2 cellular contexts compared by ENCODE assay signal in genomic region chr3:142857056-142857455, GRCh38.
TF ChIP-seq lines count a peak whose summit lies in the region.

No MANE protein-coding gene starts in this region.

TF ChIP-seq in GM12878, 131 proteins besides CTCF, POLR2A, EP300 and RAD21 (continued from another document):
- TF ChIP-seq MYC (IDR thresholded peaks at IDR 0.05; ENCODE audit: insufficient read depth, insufficient read length, insufficient replicate concordance, low read length, severe bottlenecking) = no peak
- TF ChIP-seq, protein P1, sequence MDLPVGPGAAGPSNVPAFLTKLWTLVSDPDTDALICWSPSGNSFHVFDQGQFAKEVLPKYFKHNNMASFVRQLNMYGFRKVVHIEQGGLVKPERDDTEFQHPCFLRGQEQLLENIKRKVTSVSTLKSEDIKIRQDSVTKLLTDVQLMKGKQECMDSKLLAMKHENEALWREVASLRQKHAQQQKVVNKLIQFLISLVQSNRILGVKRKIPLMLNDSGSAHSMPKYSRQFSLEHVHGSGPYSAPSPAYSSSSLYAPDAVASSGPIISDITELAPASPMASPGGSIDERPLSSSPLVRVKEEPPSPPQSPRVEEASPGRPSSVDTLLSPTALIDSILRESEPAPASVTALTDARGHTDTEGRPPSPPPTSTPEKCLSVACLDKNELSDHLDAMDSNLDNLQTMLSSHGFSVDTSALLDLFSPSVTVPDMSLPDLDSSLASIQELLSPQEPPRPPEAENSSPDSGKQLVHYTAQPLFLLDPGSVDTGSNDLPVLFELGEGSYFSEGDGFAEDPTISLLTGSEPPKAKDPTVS (IDR thresholded peaks at IDR 0.05; ENCODE audit: low read depth, low read length) = no peak
- TF ChIP-seq EED (IDR thresholded peaks at IDR 0.05; ENCODE audit: low read depth) = no peak
- no peak for TF ChIP-seq BCLAF1 (IDR thresholded peaks at IDR 0.05)
- no peak for TF ChIP-seq SREBF1 (IDR thresholded peaks at IDR 0.05; ENCODE audit: low read length)
- no peak for TF ChIP-seq TAF1 (IDR thresholded peaks at IDR 0.05; ENCODE audit: borderline replicate concordance, low read depth, low read length)
- no peak for TF ChIP-seq NKRF (conservative IDR thresholded peaks at IDR 0.05)
- no peak for TF ChIP-seq IRF5 (IDR thresholded peaks at IDR 0.05; ENCODE audit: borderline replicate concordance)
- TF ChIP-seq WRNIP1 (IDR thresholded peaks at IDR 0.05; ENCODE audit: borderline replicate concordance, low read depth, low read length) = no peak
- no peak for TF ChIP-seq ZBED1 (IDR thresholded peaks at IDR 0.05; ENCODE audit: borderline replicate concordance)
- TF ChIP-seq HCFC1 (IDR thresholded peaks at IDR 0.05; ENCODE audit: low read length) = no peak
- TF ChIP-seq GATAD2B (conservative IDR thresholded peaks at IDR 0.05; ENCODE audit: low read depth) = no peak
- no peak for TF ChIP-seq NRF1 (conservative IDR thresholded peaks at IDR 0.05; ENCODE audit: low read depth, low read length)
- TF ChIP-seq, protein P2, sequence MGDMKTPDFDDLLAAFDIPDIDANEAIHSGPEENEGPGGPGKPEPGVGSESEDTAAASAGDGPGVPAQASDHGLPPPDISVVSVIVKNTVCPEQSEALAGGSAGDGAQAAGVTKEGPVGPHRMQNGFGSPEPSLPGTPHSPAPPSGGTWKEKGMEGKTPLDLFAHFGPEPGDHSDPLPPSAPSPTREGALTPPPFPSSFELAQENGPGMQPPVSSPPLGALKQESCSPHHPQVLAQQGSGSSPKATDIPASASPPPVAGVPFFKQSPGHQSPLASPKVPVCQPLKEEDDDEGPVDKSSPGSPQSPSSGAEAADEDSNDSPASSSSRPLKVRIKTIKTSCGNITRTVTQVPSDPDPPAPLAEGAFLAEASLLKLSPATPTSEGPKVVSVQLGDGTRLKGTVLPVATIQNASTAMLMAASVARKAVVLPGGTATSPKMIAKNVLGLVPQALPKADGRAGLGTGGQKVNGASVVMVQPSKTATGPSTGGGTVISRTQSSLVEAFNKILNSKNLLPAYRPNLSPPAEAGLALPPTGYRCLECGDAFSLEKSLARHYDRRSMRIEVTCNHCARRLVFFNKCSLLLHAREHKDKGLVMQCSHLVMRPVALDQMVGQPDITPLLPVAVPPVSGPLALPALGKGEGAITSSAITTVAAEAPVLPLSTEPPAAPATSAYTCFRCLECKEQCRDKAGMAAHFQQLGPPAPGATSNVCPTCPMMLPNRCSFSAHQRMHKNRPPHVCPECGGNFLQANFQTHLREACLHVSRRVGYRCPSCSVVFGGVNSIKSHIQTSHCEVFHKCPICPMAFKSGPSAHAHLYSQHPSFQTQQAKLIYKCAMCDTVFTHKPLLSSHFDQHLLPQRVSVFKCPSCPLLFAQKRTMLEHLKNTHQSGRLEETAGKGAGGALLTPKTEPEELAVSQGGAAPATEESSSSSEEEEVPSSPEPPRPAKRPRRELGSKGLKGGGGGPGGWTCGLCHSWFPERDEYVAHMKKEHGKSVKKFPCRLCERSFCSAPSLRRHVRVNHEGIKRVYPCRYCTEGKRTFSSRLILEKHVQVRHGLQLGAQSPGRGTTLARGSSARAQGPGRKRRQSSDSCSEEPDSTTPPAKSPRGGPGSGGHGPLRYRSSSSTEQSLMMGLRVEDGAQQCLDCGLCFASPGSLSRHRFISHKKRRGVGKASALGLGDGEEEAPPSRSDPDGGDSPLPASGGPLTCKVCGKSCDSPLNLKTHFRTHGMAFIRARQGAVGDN (IDR thresholded peaks at IDR 0.05) = no peak
- no peak for TF ChIP-seq RCOR1 (conservative IDR thresholded peaks at IDR 0.05; ENCODE audit: low read depth, low read length)
TF ChIP-seq in GM12878: peak in this region for 0.

TF ChIP-seq in liver, 16 proteins besides CTCF, POLR2A, EP300 and RAD21 (continued from another document):
- peak; percentile 62 for TF ChIP-seq MAX (IDR thresholded peaks at IDR 0.05)
- TF ChIP-seq SP1 (IDR thresholded peaks at IDR 0.05) = peak; percentile 40
- peak; percentile 23 for TF ChIP-seq ZBTB33 (IDR thresholded peaks at IDR 0.05)
TF ChIP-seq in liver: peak in this region for 7.
